ENCODE assay signal across 1 cellular context in the genomic region with DNA sequence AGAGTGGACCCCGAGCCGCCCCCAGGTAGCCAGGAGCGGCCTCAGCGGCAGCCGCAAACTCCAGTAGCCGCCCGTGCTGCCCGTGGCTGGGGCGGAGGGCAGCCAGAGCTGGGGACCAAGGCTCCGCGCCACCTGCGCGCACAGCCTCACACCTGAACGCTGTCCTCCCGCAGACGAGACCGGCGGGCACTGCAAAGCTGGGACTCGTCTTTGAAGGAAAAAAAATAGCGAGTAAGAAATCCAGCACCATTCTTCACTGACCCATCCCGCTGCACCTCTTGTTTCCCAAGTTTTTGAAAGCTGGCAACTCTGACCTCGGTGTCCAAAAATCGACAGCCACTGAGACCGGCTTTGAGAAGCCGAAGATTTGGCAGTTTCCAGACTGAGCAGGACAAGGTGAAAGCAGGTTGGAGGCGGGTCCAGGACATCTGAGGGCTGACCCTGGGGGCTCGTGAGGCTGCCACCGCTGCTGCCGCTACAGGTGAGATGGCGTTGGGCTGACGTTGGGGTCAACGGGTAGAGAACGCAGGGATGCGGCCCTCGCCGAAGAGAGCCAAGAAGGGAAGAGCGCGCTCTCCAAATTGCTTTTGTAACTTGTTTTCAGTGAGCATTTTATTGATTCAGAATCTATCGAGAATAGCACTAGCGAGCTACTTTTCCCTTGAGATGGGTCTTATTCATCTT.
A peak's percentile ranks its signal among the peaks of the same experiment; 100 is the strongest.
TF ChIP-seq lines count a peak whose summit lies in the region.

No MANE protein-coding gene starts in this region.

TF ChIP-seq in HEK293, 187 proteins besides CTCF, POLR2A, EP300 and RAD21 (continued from another document):
- TF ChIP-seq ZNF292 (tag by site-specific recombination; IDR thresholded peaks at IDR 0.05; ENCODE audit: borderline replicate concordance, low read depth) (no peak), ZFHX2 (tag by site-specific recombination; conservative IDR thresholded peaks at IDR 0.05) (no peak; the same call in 1 of the 2 replicates), ZNF223 (tag by site-specific recombination; IDR thresholded peaks at IDR 0.05) (no peak), ZEB2 (tag by site-specific recombination; IDR thresholded peaks at IDR 0.05) (peak; percentile 56; the same call in 1 of the 2 replicates), ZNF239 (tag by site-specific recombination; IDR thresholded peaks at IDR 0.05) (no peak), ZNF335 (tag by site-specific recombination; conservative IDR thresholded peaks at IDR 0.05) (peak; percentile 64; the same call in 1 of the 2 replicates), ZNF561 (tag by site-specific recombination; IDR thresholded peaks at IDR 0.05; ENCODE audit: borderline replicate concordance) (peak; percentile 27; the same call in 1 of the 2 replicates), ZNF19 (tag by site-specific recombination; IDR thresholded peaks at IDR 0.05; ENCODE audit: low read depth) (no peak), BCL11B (tag by site-specific recombination; IDR thresholded peaks at IDR 0.05; ENCODE audit: low read depth) (no peak), ZNF248 (tag by site-specific recombination; IDR thresholded peaks at IDR 0.05) (no peak), ZNF843 (tag by site-specific recombination; IDR thresholded peaks at IDR 0.05) (no peak), ZNF366 (tag by site-specific recombination; conservative IDR thresholded peaks at IDR 0.05) (no peak), TCF7L2 (IDR thresholded peaks at IDR 0.05; ENCODE audit: borderline replicate concordance, low read depth, low read length) (no peak), ZNF660 (tag by site-specific recombination; IDR thresholded peaks at IDR 0.05) (no peak), EGR2 (tag by site-specific recombination; IDR thresholded peaks at IDR 0.05; ENCODE audit: low read depth) (peak; percentile 4; the same call in 1 of the 2 replicates), KLF8 (tag by site-specific recombination; IDR thresholded peaks at IDR 0.05) (no peak), ZFP69B (tag by site-specific recombination; IDR thresholded peaks at IDR 0.05) (no peak), ZNF629 (tag by site-specific recombination; IDR thresholded peaks at IDR 0.05) (no peak), KLF16 (tag by site-specific recombination; IDR thresholded peaks at IDR 0.05) (no peak), ZNF2 (tag by site-specific recombination; IDR thresholded peaks at IDR 0.05) (no peak), ZBTB20 (tag by site-specific recombination; IDR thresholded peaks at IDR 0.05) (no peak), ZNF510 (tag by site-specific recombination; IDR thresholded peaks at IDR 0.05; ENCODE audit: insufficient replicate concordance) (no peak), ZXDB (tag by site-specific recombination; IDR thresholded peaks at IDR 0.05) (no peak)
- TF ChIP-seq, protein P1, sequence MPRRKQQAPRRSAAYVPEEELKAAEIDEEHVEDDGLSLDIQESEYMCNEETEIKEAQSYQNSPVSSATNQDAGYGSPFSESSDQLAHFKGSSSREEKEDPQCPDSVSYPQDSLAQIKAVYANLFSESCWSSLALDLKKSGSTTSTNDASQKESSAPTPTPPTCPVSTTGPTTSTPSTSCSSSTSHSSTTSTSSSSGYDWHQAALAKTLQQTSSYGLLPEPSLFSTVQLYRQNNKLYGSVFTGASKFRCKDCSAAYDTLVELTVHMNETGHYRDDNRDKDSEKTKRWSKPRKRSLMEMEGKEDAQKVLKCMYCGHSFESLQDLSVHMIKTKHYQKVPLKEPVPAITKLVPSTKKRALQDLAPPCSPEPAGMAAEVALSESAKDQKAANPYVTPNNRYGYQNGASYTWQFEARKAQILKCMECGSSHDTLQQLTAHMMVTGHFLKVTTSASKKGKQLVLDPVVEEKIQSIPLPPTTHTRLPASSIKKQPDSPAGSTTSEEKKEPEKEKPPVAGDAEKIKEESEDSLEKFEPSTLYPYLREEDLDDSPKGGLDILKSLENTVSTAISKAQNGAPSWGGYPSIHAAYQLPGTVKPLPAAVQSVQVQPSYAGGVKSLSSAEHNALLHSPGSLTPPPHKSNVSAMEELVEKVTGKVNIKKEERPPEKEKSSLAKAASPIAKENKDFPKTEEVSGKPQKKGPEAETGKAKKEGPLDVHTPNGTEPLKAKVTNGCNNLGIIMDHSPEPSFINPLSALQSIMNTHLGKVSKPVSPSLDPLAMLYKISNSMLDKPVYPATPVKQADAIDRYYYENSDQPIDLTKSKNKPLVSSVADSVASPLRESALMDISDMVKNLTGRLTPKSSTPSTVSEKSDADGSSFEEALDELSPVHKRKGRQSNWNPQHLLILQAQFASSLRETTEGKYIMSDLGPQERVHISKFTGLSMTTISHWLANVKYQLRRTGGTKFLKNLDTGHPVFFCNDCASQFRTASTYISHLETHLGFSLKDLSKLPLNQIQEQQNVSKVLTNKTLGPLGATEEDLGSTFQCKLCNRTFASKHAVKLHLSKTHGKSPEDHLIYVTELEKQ (tag by site-specific recombination; IDR thresholded peaks at IDR 0.05; ENCODE audit: borderline replicate concordance), result no peak
- TF ChIP-seq, protein P2, sequence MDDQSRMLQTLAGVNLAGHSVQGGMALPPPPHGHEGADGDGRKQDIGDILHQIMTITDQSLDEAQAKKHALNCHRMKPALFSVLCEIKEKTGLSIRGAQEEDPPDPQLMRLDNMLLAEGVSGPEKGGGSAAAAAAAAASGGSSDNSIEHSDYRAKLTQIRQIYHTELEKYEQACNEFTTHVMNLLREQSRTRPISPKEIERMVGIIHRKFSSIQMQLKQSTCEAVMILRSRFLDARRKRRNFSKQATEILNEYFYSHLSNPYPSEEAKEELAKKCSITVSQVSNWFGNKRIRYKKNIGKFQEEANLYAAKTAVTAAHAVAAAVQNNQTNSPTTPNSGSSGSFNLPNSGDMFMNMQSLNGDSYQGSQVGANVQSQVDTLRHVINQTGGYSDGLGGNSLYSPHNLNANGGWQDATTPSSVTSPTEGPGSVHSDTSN (CRISPR knock-in tag; IDR thresholded peaks at IDR 0.05), result 0 out of 2 replicates have a peak, but pooled peaks have one; percentile 45
- TF ChIP-seq, protein P3, sequence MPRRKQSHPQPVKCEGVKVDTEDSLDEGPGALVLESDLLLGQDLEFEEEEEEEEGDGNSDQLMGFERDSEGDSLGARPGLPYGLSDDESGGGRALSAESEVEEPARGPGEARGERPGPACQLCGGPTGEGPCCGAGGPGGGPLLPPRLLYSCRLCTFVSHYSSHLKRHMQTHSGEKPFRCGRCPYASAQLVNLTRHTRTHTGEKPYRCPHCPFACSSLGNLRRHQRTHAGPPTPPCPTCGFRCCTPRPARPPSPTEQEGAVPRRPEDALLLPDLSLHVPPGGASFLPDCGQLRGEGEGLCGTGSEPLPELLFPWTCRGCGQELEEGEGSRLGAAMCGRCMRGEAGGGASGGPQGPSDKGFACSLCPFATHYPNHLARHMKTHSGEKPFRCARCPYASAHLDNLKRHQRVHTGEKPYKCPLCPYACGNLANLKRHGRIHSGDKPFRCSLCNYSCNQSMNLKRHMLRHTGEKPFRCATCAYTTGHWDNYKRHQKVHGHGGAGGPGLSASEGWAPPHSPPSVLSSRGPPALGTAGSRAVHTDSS (tag by site-specific recombination; IDR thresholded peaks at IDR 0.05), result 0 out of 2 replicates have a peak, but pooled peaks have one; percentile 29
- TF ChIP-seq, protein P4, sequence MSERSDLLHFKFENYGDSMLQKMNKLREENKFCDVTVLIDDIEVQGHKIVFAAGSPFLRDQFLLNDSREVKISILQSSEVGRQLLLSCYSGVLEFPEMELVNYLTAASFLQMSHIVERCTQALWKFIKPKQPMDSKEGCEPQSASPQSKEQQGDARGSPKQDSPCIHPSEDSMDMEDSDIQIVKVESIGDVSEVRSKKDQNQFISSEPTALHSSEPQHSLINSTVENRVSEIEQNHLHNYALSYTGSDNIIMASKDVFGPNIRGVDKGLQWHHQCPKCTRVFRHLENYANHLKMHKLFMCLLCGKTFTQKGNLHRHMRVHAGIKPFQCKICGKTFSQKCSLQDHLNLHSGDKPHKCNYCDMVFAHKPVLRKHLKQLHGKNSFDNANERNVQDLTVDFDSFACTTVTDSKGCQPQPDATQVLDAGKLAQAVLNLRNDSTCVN (tag by site-specific recombination; optimal IDR thresholded peaks at IDR 0.05), result peak; percentile 48
- TF ChIP-seq, protein P5, sequence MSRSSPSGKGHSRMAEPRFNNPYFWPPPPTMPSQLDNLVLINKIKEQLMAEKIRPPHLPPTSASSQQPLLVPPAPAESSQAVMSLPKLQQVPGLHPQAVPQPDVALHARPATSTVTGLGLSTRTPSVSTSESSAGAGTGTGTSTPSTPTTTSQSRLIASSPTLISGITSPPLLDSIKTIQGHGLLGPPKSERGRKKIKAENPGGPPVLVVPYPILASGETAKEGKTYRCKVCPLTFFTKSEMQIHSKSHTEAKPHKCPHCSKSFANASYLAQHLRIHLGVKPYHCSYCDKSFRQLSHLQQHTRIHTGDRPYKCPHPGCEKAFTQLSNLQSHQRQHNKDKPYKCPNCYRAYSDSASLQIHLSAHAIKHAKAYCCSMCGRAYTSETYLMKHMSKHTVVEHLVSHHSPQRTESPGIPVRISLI (tag by site-specific recombination; IDR thresholded peaks at IDR 0.05), result no peak
